ENCODE assay signal across 29 cellular contexts in the genomic region with DNA sequence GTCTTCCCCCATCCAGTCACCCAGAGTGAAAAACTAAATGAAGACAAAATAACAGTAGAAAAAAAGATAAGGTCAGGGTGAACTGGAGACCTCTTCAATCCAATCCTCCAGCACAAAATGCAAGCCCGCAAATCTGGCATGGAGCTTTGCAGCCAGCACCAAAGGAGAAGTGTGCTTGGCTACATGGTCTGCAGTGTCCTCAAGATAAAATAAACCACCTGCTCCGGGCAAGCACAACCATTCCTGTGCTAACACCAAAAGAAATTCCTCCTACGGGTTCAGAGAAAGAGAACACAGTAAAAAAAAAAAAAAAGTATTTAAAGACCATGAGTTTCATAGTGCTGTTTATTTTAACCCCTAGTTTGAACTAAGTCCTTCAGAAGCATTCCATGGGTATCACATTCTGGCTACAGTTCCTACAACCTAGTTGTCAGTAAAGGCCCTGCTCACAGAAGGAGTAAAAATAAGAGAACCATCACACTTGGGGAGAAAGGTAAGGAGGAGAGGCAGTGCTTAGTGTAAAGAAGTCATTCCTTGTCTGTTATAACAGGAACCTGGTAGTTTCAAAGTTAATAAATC.
DNase-seq lines count a peak whose midpoint lies in the region; ATAC-seq and TF ChIP-seq lines count a peak whose summit lies in the region.
"Had no signal": no experiment of that assay in that cellular context is flagged by ENCODE, and none has a peak within 500 bp of the region (broad histone marks: within the 10 kb centered on the region; RNA-seq: fewer than 3 reads in every experiment).

No MANE protein-coding gene starts in this region.

- intact Hi-C loops in breast epithelium (cut with DNase I; ENCODE audit: low total_unique reads) = no loop called here

- H3K4me1 Mint-ChIP-seq in immature natural killer cell = peaks cover 39 to 65% of the 10 kb centered on the region in 2 donors
- peaks cover 28% of the 10 kb centered on the region for H3K4me1 Mint-ChIP-seq in stimulated activated effector memory CD8-positive, alpha-beta T cell treated with anti-CD3 and anti-CD28 coated beads, Interleukin-12 subunit alpha, Interleukin-12 subunit beta, amount 100 ng/mL, for 72 hours
- no peaks in the 10 kb centered on the region for H3K4me1 Mint-ChIP-seq in activated T-helper 17 cell treated with anti-CD3 and anti-CD28 coated beads, Interleukin-2, amount 50 U/mL, for 72 hours
- no peaks in the 10 kb centered on the region for H3K4me1 Mint-ChIP-seq in T-helper 2 cell treated with Interferon-gamma antibody and Interleukin-4, amounts not matched to agents 5 μg/mL and 100 μg/mL, for 36 hours (ENCODE audit: low read depth)
- H3K4me1 Mint-ChIP-seq: H9 had no signal

- no peak overlapping the region for H3K27ac ChIP-seq in HEK293 (ENCODE audit: extremely low read depth, low read depth, low read length)
- H3K27ac ChIP-seq in fibroblast of lung (ENCODE audit: insufficient read depth, low read length) = no peak overlapping the region
- peak overlapping the region in 1 of 2 donors; percentile 48 for H3K27ac ChIP-seq in breast epithelium
- H3K27ac ChIP-seq: A549, neural progenitor cell, SJSA1, thyroid gland had no signal

- no peak for TF ChIP-seq CTCF in HEK293 (tag by site-specific recombination; IDR thresholded peaks at IDR 0.05)
- no peak for TF ChIP-seq CTCF in fibroblast of lung (conservative IDR thresholded peaks at IDR 0.05 in 1 of 2, IDR thresholded peaks at IDR 0.05 in 1 of 2; ENCODE audit: low read depth in 1 of 2, low read length in 2 of 2)
- TF ChIP-seq CTCF in breast epithelium (IDR thresholded peaks at IDR 0.05) = no peak

- no peak for TF ChIP-seq POLR2A in breast epithelium (IDR thresholded peaks at IDR 0.05)

- H4K20me1 ChIP-seq in fibroblast of lung (ENCODE audit: control insufficient read depth, extremely low read depth, insufficient read depth, low read length) = no peaks in the 10 kb centered on the region

- H3K9me3 Mint-ChIP-seq in immature natural killer cell = no peaks in the 10 kb centered on the region
- peaks cover 3% of the 10 kb centered on the region for H3K9me3 Mint-ChIP-seq in stimulated activated effector memory CD8-positive, alpha-beta T cell treated with anti-CD3 and anti-CD28 coated beads, Interleukin-12 subunit alpha, Interleukin-12 subunit beta, amount 100 ng/mL, for 72 hours
- H3K9me3 Mint-ChIP-seq in activated T-helper 17 cell treated with anti-CD3 and anti-CD28 coated beads, Interleukin-2, amount 50 U/mL, for 72 hours = peaks cover 7% of the 10 kb centered on the region
- H3K9me3 Mint-ChIP-seq in T-helper 2 cell treated with Interferon-gamma antibody and Interleukin-4, amounts not matched to agents 5 μg/mL and 100 μg/mL, for 36 hours = no peaks in the 10 kb centered on the region
- H3K9me3 Mint-ChIP-seq: activated T-helper 1 cell treated with anti-CD3 and anti-CD28 coated beads, Interleukin-12 subunit alpha, Interleukin-12 subunit beta, Interleukin-2, Interleukin-4 antibody, amounts not matched to agents 30 ng/mL and 10 ng/mL and 1 ng/mL, durations not matched to agents 14 hours and 24 hours and 36 hours; T-helper 1 cell treated with Interleukin-12 subunit alpha and Interleukin-12 subunit beta and Interleukin-4 antibody, amounts not matched to agents 30 μg/mL and 1 μg/mL, for 36 hours had no signal

- no peak overlapping the region for H3K4me3 Mint-ChIP-seq in immature natural killer cell
- no peak overlapping the region for H3K4me3 Mint-ChIP-seq in stimulated activated effector memory CD8-positive, alpha-beta T cell treated with anti-CD3 and anti-CD28 coated beads, Interleukin-12 subunit alpha, Interleukin-12 subunit beta, amount 100 ng/mL, for 72 hours
- no peak overlapping the region for H3K4me3 Mint-ChIP-seq in activated T-helper 17 cell treated with anti-CD3 and anti-CD28 coated beads, Interleukin-2, amount 50 U/mL, for 72 hours
- H3K4me3 Mint-ChIP-seq in T-helper 2 cell treated with Interferon-gamma antibody and Interleukin-4, amounts not matched to agents 5 μg/mL and 100 μg/mL, for 36 hours = no peak overlapping the region
- H3K4me3 Mint-ChIP-seq: activated CD4-positive, alpha-beta memory T cell treated with anti-CD3 and anti-CD28 coated beads for 36 hours; activated T-helper 1 cell treated with anti-CD3 and anti-CD28 coated beads, Interleukin-12 subunit alpha, Interleukin-12 subunit beta, Interleukin-2, Interleukin-4 antibody, amounts not matched to agents 30 ng/mL and 10 ng/mL and 1 ng/mL, durations not matched to agents 14 hours and 24 hours and 36 hours; CD8-positive, alpha-beta T cell; H9; neural progenitor cell; T-helper 1 cell treated with Interleukin-12 subunit alpha and Interleukin-12 subunit beta and Interleukin-4 antibody, amounts not matched to agents 30 μg/mL and 1 μg/mL, for 36 hours had no signal

- no peak overlapping the region for H3K9ac ChIP-seq in fibroblast of lung (ENCODE audit: insufficient read depth, low read length)
- H3K9ac ChIP-seq: neural progenitor cell had no signal

- H3K27me3 ChIP-seq in fibroblast of lung (ENCODE audit: control insufficient read depth, insufficient read depth, low read length) (no peaks in the 10 kb centered on the region), MG63 (no peaks in the 10 kb centered on the region), breast epithelium (no peaks in the 10 kb centered on the region)
- H3K27me3 ChIP-seq: neural progenitor cell, SJSA1, thyroid gland had no signal

- H3K9me3 ChIP-seq in HEK293 (ENCODE audit: control insufficient read depth, insufficient read depth, low read depth, low read length) (no peaks in the 10 kb centered on the region), fibroblast of lung (ENCODE audit: control insufficient read depth, insufficient read depth, low read depth, low read length) (no peaks in the 10 kb centered on the region), MG63 (peaks cover 4% of the 10 kb centered on the region), breast epithelium (peaks cover 6 to 8% of the 10 kb centered on the region in 2 donors)
- H3K9me3 ChIP-seq: SJSA1, thyroid gland had no signal

- CTCF ChIA-PET in HEK293 (lab: Yijun Ruan, JAX) = no interaction called here

- no peak overlapping the region for H3K4me2 ChIP-seq in fibroblast of lung (ENCODE audit: extremely low read depth, insufficient read depth, low read length)
- H3K4me2 ChIP-seq: A549, neural progenitor cell had no signal

- no peaks in the 10 kb centered on the region for H3K27me3 Mint-ChIP-seq in immature natural killer cell (ENCODE audit: low read depth in 3 of 3)
- H3K27me3 Mint-ChIP-seq in activated T-helper 17 cell treated with anti-CD3 and anti-CD28 coated beads, Interleukin-2, amount 50 U/mL, for 72 hours = peaks cover 6% of the 10 kb centered on the region
- H3K27me3 Mint-ChIP-seq in T-helper 2 cell treated with Interferon-gamma antibody and Interleukin-4, amounts not matched to agents 5 μg/mL and 100 μg/mL, for 36 hours (ENCODE audit: low read depth) = no peaks in the 10 kb centered on the region
- H3K27me3 Mint-ChIP-seq: activated CD4-positive, alpha-beta memory T cell treated with anti-CD3 and anti-CD28 coated beads for 36 hours had no signal

- ATAC-seq in stimulated activated effector memory CD8-positive, alpha-beta T cell treated with anti-CD3 and anti-CD28 coated beads, Interleukin-12 subunit alpha, Interleukin-12 subunit beta, amount 100 ng/mL, for 72 hours = no peak
- no peak for ATAC-seq in activated T-helper 17 cell treated with anti-CD3 and anti-CD28 coated beads, Interleukin-2, amount 50 U/mL, for 72 hours (replicated peaks)
- ATAC-seq: A549; activated CD4-positive, CD25-positive, alpha-beta regulatory T cell treated with anti-CD3 and anti-CD28 coated beads, Interleukin-2, amount 50 U/mL, for 24 hours; CD8-positive, alpha-beta T cell; K562; stimulated activated naive CD8-positive, alpha-beta T cell treated with anti-CD3 and anti-CD28 coated beads, Interleukin-15, Interleukin-2, amounts not matched to agents 100 U/mL and 50 U/mL, for 24 hours had no signal

- H2AFZ ChIP-seq in fibroblast of lung (ENCODE audit: low read length) = no peak overlapping the region
- H2AFZ ChIP-seq: neural progenitor cell had no signal

- no peaks in the 10 kb centered on the region for H3K79me2 ChIP-seq in fibroblast of lung (ENCODE audit: control insufficient read depth, insufficient read depth, low read length)

- H3K36me3 Mint-ChIP-seq in immature natural killer cell = peaks cover 6 to 21% (median 16%) of the 10 kb centered on the region in 3 donors
- H3K36me3 Mint-ChIP-seq in stimulated activated effector memory CD8-positive, alpha-beta T cell treated with anti-CD3 and anti-CD28 coated beads, Interleukin-12 subunit alpha, Interleukin-12 subunit beta, amount 100 ng/mL, for 72 hours = no peaks in the 10 kb centered on the region
- H3K36me3 Mint-ChIP-seq in activated T-helper 17 cell treated with anti-CD3 and anti-CD28 coated beads, Interleukin-2, amount 50 U/mL, for 72 hours (ENCODE audit: low read depth) = no peaks in the 10 kb centered on the region
- H3K36me3 Mint-ChIP-seq in T-helper 2 cell treated with Interferon-gamma antibody and Interleukin-4, amounts not matched to agents 5 μg/mL and 100 μg/mL, for 36 hours (ENCODE audit: low read depth) = no peaks in the 10 kb centered on the region
- H3K36me3 Mint-ChIP-seq: activated CD4-positive, alpha-beta memory T cell treated with anti-CD3 and anti-CD28 coated beads for 36 hours; CD8-positive, alpha-beta T cell; neural progenitor cell had no signal

- peak; percentile 19 to 41 for DNase-seq in fibroblast of lung (ENCODE audit: low read depth in 2 of 2)
- no peak for DNase-seq in immature natural killer cell
- no peak for DNase-seq in stimulated activated effector memory CD8-positive, alpha-beta T cell treated with anti-CD3 and anti-CD28 coated beads, Interleukin-12 subunit alpha, Interleukin-12 subunit beta, amount 100 ng/mL, for 72 hours (ENCODE audit: low spot score in 2 of 2)
- no peak for DNase-seq in MG63
- DNase-seq in breast epithelium (ENCODE audit: low spot score in 2 of 2) = no peak
- no peak for DNase-seq in T-helper 2 cell treated with Interferon-gamma antibody and Interleukin-4, amounts not matched to agents 5 μg/mL and 100 μg/mL, for 36 hours (ENCODE audit: low spot score)
- DNase-seq: activated CD4-positive, alpha-beta memory T cell treated with anti-CD3 and anti-CD28 coated beads for 36 hours; activated CD8-positive, alpha-beta memory T cell treated with anti-CD3 and anti-CD28 coated beads, Interleukin-2, amount 50 U/mL, for 4 hours; activated naive CD4-positive, alpha-beta T cell treated with anti-CD3 and anti-CD28 coated beads, Interleukin-2, amount 50 U/mL, for 16 hours; AML-193; amygdala; caudate nucleus; CD8-positive, alpha-beta T cell; dermis blood vessel endothelial cell; H9; NCI-H2081; NCI-H345; NCI-H748 treated with DMSO at 0.1 percent for 48 hours; stimulated activated naive CD8-positive, alpha-beta T cell treated with anti-CD3 and anti-CD28 coated beads, Interleukin-15, Interleukin-2, amounts not matched to agents 100 U/mL and 50 U/mL, for 24 hours; thyroid gland had no signal

- peak overlapping the region; percentile 1 to 88 (median 44) for H3K27ac Mint-ChIP-seq in immature natural killer cell
- H3K27ac Mint-ChIP-seq in stimulated activated effector memory CD8-positive, alpha-beta T cell treated with anti-CD3 and anti-CD28 coated beads, Interleukin-12 subunit alpha, Interleukin-12 subunit beta, amount 100 ng/mL, for 72 hours = peak overlapping the region; percentile 59
- no peak overlapping the region for H3K27ac Mint-ChIP-seq in activated T-helper 17 cell treated with anti-CD3 and anti-CD28 coated beads, Interleukin-2, amount 50 U/mL, for 72 hours
- H3K27ac Mint-ChIP-seq in T-helper 2 cell treated with Interferon-gamma antibody and Interleukin-4, amounts not matched to agents 5 μg/mL and 100 μg/mL, for 36 hours = no peak overlapping the region
- H3K27ac Mint-ChIP-seq: activated CD4-positive, alpha-beta memory T cell treated with anti-CD3 and anti-CD28 coated beads for 36 hours; activated T-helper 1 cell treated with anti-CD3 and anti-CD28 coated beads, Interleukin-12 subunit alpha, Interleukin-12 subunit beta, Interleukin-2, Interleukin-4 antibody, amounts not matched to agents 30 ng/mL and 10 ng/mL and 1 ng/mL, durations not matched to agents 14 hours and 24 hours and 36 hours; CD8-positive, alpha-beta T cell; H9; neural progenitor cell; T-helper 1 cell treated with Interleukin-12 subunit alpha and Interleukin-12 subunit beta and Interleukin-4 antibody, amounts not matched to agents 30 μg/mL and 1 μg/mL, for 36 hours had no signal

- POLR2A ChIA-PET in HEK293 (lab: Yijun Ruan, JAX) = no interaction called here

- H3K4me3 ChIP-seq in HEK293 (ENCODE audit: low read depth, low read length) (no peak overlapping the region), fibroblast of lung (replicated peaks in 1 of 4; ENCODE audit: control extremely low read depth in 1 of 4, insufficient read depth in 1 of 4, low read depth in 3 of 4, low read length in 4 of 4) (no peak overlapping the region), MG63 (no peak overlapping the region), breast epithelium (no peak overlapping the region)
- H3K4me3 ChIP-seq: A549, K562, neural progenitor cell, SJSA1, thyroid gland had no signal

- H3K36me3 ChIP-seq in HEK293 (ENCODE audit: control insufficient read depth in 2 of 2, insufficient read depth in 1 of 2, low read length in 2 of 2) (no peaks in the 10 kb centered on the region), fibroblast of lung (ENCODE audit: control insufficient read depth, insufficient read depth, low read length) (no peaks in the 10 kb centered on the region), MG63 (no peaks in the 10 kb centered on the region), breast epithelium (no peaks in the 10 kb centered on the region)
- H3K36me3 ChIP-seq: neural progenitor cell, SJSA1, thyroid gland had no signal

- H3K4me1 ChIP-seq in HEK293 (ENCODE audit: control insufficient read depth, insufficient read depth, low read length) (peaks cover 5% of the 10 kb centered on the region; the same call in 1 of the 2 replicates), fibroblast of lung (ENCODE audit: control insufficient read depth, extremely low read depth, insufficient read depth, low read length) (peaks cover 4% of the 10 kb centered on the region), breast epithelium (no peaks in the 10 kb centered on the region)
- H3K4me1 ChIP-seq: neural progenitor cell, thyroid gland had no signal

Comparison
In these comparisons a context has a peak if more than half of its experiments do, and no peak if none do; other contexts are left out.
1. DNase-seq: peak in fibroblast of lung (2 of 2); none in immature natural killer cell (0 of 3), stimulated activated effector memory CD8-positive, alpha-beta T cell treated with anti-CD3 and anti-CD28 coated beads, Interleukin-12 subunit alpha, Interleukin-12 subunit beta, amount 100 ng/mL, for 72 hours (0 of 2), MG63 (single experiment), breast epithelium (0 of 2) and T-helper 2 cell treated with Interferon-gamma antibody and Interleukin-4, amounts not matched to agents 5 μg/mL and 100 μg/mL, for 36 hours (single experiment).
2. H3K27ac Mint-ChIP-seq: peak in immature natural killer cell (6 of 6) and stimulated activated effector memory CD8-positive, alpha-beta T cell treated with anti-CD3 and anti-CD28 coated beads, Interleukin-12 subunit alpha, Interleukin-12 subunit beta, amount 100 ng/mL, for 72 hours (single experiment); none in activated T-helper 17 cell treated with anti-CD3 and anti-CD28 coated beads, Interleukin-2, amount 50 U/mL, for 72 hours (single experiment) and T-helper 2 cell treated with Interferon-gamma antibody and Interleukin-4, amounts not matched to agents 5 μg/mL and 100 μg/mL, for 36 hours (single experiment).